ENCODE assay signal across 26 cellular contexts in genomic region chr5:14122089-14122488, GRCh38.
"Had no signal": no experiment of that assay in that cellular context is flagged by ENCODE, and none has a peak within 500 bp of the region (broad histone marks: within the 10 kb centered on the region; RNA-seq: fewer than 3 reads in every experiment).

No MANE protein-coding gene starts in this region.

- H3K36me3 Mint-ChIP-seq: immature natural killer cell; mesothelial cell of epicardium; naive B cell; natural killer cell; stimulated activated memory B cell treated with anti-CD40 and anti-IgM and Interleukin-4, amounts not matched to agents 10 μg/mL and 1 μg/mL and 100 μg/mL, for 72 hours had no signal

- H3K4me3 Mint-ChIP-seq: immature natural killer cell; mesothelial cell of epicardium; naive B cell; natural killer cell; stimulated activated memory B cell treated with anti-CD40 and anti-IgM and Interleukin-4, amounts not matched to agents 10 μg/mL and 1 μg/mL and 100 μg/mL, for 72 hours; stimulated activated naive CD8-positive, alpha-beta T cell treated with anti-CD3 and anti-CD28 coated beads, Interleukin-15, amount 100 ng/mL, for 72 hours had no signal

- H3K4me1 ChIP-seq: pancreas, prostate gland, spleen, upper lobe of left lung, vagina had no signal

- H3K36me3 ChIP-seq: heart left ventricle, left ventricle myocardium inferior, pancreas, prostate gland, spleen, tibial nerve, upper lobe of left lung, vagina had no signal

- H3K27me3 Mint-ChIP-seq: stimulated activated memory B cell treated with anti-CD40 and anti-IgM and Interleukin-4, amounts not matched to agents 10 μg/mL and 1 μg/mL and 100 μg/mL, for 72 hours; stimulated activated naive CD8-positive, alpha-beta T cell treated with anti-CD3 and anti-CD28 coated beads, Interleukin-15, amount 100 ng/mL, for 72 hours had no signal

- H3K27ac ChIP-seq: heart left ventricle, left ventricle myocardium inferior, pancreas, prostate gland, spleen, tibial nerve, upper lobe of left lung, vagina had no signal

- DNase-seq: heart left ventricle; hypothalamus; immature natural killer cell; left ventricle myocardium inferior; mesendoderm; naive B cell; natural killer cell; nucleus accumbens; pancreas; posterior cingulate gyrus; retina; right cardiac atrium; small intestine; spleen; stimulated activated CD4-positive, alpha-beta T cell treated with anti-CD3 and anti-CD28 coated beads, Interleukin-4, amount 100 ng/mL, for 24 hours; stimulated activated naive CD4-positive, alpha-beta T cell treated with Interleukin-2 at 50 U/mL for 16 hours; stimulated activated naive CD8-positive, alpha-beta T cell treated with anti-CD3 and anti-CD28 coated beads, Interleukin-15, amount 100 ng/mL, for 72 hours; substantia nigra; upper lobe of left lung had no signal

- H3K4me3 ChIP-seq: heart left ventricle, left ventricle myocardium inferior, lung, pancreas, prostate gland, spleen, tibial nerve, upper lobe of left lung, vagina had no signal

- H3K27me3 ChIP-seq: heart left ventricle, pancreas, spleen, tibial nerve, upper lobe of left lung, vagina had no signal

- H3K9me3 Mint-ChIP-seq: immature natural killer cell; mesothelial cell of epicardium; naive B cell; natural killer cell; stimulated activated memory B cell treated with anti-CD40 and anti-IgM and Interleukin-4, amounts not matched to agents 10 μg/mL and 1 μg/mL and 100 μg/mL, for 72 hours; stimulated activated naive CD8-positive, alpha-beta T cell treated with anti-CD3 and anti-CD28 coated beads, Interleukin-15, amount 100 ng/mL, for 72 hours had no signal

- H3K27ac Mint-ChIP-seq: immature natural killer cell; mesothelial cell of epicardium; naive B cell; natural killer cell; stimulated activated memory B cell treated with anti-CD40 and anti-IgM and Interleukin-4, amounts not matched to agents 10 μg/mL and 1 μg/mL and 100 μg/mL, for 72 hours had no signal

- H3K4me1 Mint-ChIP-seq: immature natural killer cell; natural killer cell; stimulated activated memory B cell treated with anti-CD40 and anti-IgM and Interleukin-4, amounts not matched to agents 10 μg/mL and 1 μg/mL and 100 μg/mL, for 72 hours; stimulated activated naive CD8-positive, alpha-beta T cell treated with anti-CD3 and anti-CD28 coated beads, Interleukin-15, amount 100 ng/mL, for 72 hours had no signal

- ATAC-seq: heart left ventricle; natural killer cell; pancreas; right cardiac atrium; sciatic nerve; stimulated activated memory B cell treated with anti-CD40 and anti-IgM and Interleukin-4, amounts not matched to agents 10 μg/mL and 1 μg/mL and 100 μg/mL, for 72 hours; stimulated activated naive CD8-positive, alpha-beta T cell treated with anti-CD3 and anti-CD28 coated beads, Interleukin-15, amount 100 ng/mL, for 72 hours had no signal

- H3K9me3 ChIP-seq: heart left ventricle, left ventricle myocardium inferior, pancreas, prostate gland, spleen, tibial nerve, upper lobe of left lung, vagina had no signal
